18 cellular contexts compared by ENCODE assay signal in the genomic region with DNA sequence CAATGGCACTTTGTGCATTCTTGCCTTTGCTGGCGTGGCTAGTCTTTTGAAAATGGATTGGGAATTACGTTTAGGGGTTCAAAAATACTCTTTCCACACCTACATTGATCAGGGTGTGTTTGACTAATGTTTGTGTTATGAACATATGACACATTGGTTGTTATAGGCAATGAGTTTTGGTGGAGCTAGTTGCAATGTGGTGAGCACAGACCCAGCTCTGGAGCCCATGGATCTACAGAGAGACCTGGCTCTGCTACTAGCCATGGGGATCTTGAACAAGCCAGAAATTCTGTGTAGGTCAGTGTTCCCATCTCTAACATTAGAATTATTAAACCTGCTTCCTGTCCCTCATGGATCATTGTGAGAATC.
"Had no signal": no experiment of that assay in that cellular context is flagged by ENCODE, and none has a peak within 500 bp of the region (broad histone marks: within the 10 kb centered on the region; RNA-seq: fewer than 3 reads in every experiment).

No MANE protein-coding gene starts in this region.

- H3K36me3 ChIP-seq: gastrocnemius medialis, neutrophil, thoracic aorta had no signal

- H3K4me1 Mint-ChIP-seq: natural killer cell had no signal

- H3K27ac Mint-ChIP-seq: activated naive CD8-positive, alpha-beta T cell treated with anti-CD3 and anti-CD28 coated beads, Interleukin-2, amount 10 ng/mL, durations not matched to agents 7 days and 5 days; activated T-helper 1 cell treated with anti-CD3 and anti-CD28 coated beads, Interleukin-12 subunit alpha, Interleukin-12 subunit beta, Interleukin-2, Interleukin-4 antibody, amounts not matched to agents 30 ng/mL and 10 ng/mL and 1 ng/mL, durations not matched to agents 14 hours and 24 hours and 36 hours; natural killer cell had no signal

- H3K9me3 Mint-ChIP-seq: activated naive CD8-positive, alpha-beta T cell treated with anti-CD3 and anti-CD28 coated beads, Interleukin-2, amount 10 ng/mL, durations not matched to agents 7 days and 5 days; activated T-helper 1 cell treated with anti-CD3 and anti-CD28 coated beads, Interleukin-12 subunit alpha, Interleukin-12 subunit beta, Interleukin-2, Interleukin-4 antibody, amounts not matched to agents 30 ng/mL and 10 ng/mL and 1 ng/mL, durations not matched to agents 14 hours and 24 hours and 36 hours; natural killer cell had no signal

- H3K4me3 ChIP-seq: dorsolateral prefrontal cortex, gastrocnemius medialis, thoracic aorta had no signal

- H3K27me3 Mint-ChIP-seq: activated naive CD8-positive, alpha-beta T cell treated with anti-CD3 and anti-CD28 coated beads, Interleukin-2, amount 10 ng/mL, durations not matched to agents 7 days and 5 days had no signal

- H3K36me3 Mint-ChIP-seq: activated naive CD8-positive, alpha-beta T cell treated with anti-CD3 and anti-CD28 coated beads, Interleukin-2, amount 10 ng/mL, durations not matched to agents 7 days and 5 days; natural killer cell had no signal

- H3K27ac ChIP-seq: dorsolateral prefrontal cortex, epithelial cell of prostate, gastrocnemius medialis, neutrophil, thoracic aorta had no signal

- DNase-seq: activated CD4-positive, alpha-beta T cell treated with anti-CD3 and anti-CD28 coated beads, Interleukin-2, amount 50 U/mL, for 4 hours; activated naive CD4-positive, alpha-beta T cell treated with Interleukin-2 at 50 U/mL for 16 hours; activated naive CD8-positive, alpha-beta T cell treated with anti-CD3 and anti-CD28 coated beads, Interleukin-2, amount 10 ng/mL, durations not matched to agents 7 days and 5 days; activated T-cell treated with anti-CD3 and anti-CD28 coated beads for 4 hours; amygdala; central memory CD4-positive, alpha-beta T cell; dorsolateral prefrontal cortex; gastrocnemius medialis; head of caudate nucleus; kidney glomerular epithelial cell; natural killer cell; retina; stimulated activated CD4-positive, alpha-beta T cell treated with anti-CD3 and anti-CD28 coated beads, Interleukin-12 subunit alpha, Interleukin-12 subunit beta, amount 100 ng/mL, for 4 hours; stimulated activated CD4-positive, alpha-beta T cell treated with anti-CD3 and anti-CD28 coated beads, Interleukin-2, amount 100 ng/mL, for 24 hours had no signal

- H3K9me3 ChIP-seq: gastrocnemius medialis, neutrophil, thoracic aorta had no signal

- ATAC-seq: gastrocnemius medialis, natural killer cell had no signal

- H3K27me3 ChIP-seq: dorsolateral prefrontal cortex, gastrocnemius medialis, neutrophil had no signal

- H3K4me1 ChIP-seq: gastrocnemius medialis had no signal

- H3K4me3 Mint-ChIP-seq: activated naive CD8-positive, alpha-beta T cell treated with anti-CD3 and anti-CD28 coated beads, Interleukin-2, amount 10 ng/mL, durations not matched to agents 7 days and 5 days; activated T-helper 1 cell treated with anti-CD3 and anti-CD28 coated beads, Interleukin-12 subunit alpha, Interleukin-12 subunit beta, Interleukin-2, Interleukin-4 antibody, amounts not matched to agents 30 ng/mL and 10 ng/mL and 1 ng/mL, durations not matched to agents 14 hours and 24 hours and 36 hours; natural killer cell had no signal
